Comparison of ENCODE assay signal across 25 cellular contexts in genomic region chr13:100898431-100898830, GRCh38.
"Had no signal": no experiment of that assay in that cellular context is flagged by ENCODE, and none has a peak within 500 bp of the region (broad histone marks: within the 10 kb centered on the region; RNA-seq: fewer than 3 reads in every experiment).

No MANE protein-coding gene starts in this region.

- DNase-seq: kidney; left colon; left lung; lower lobe of right lung; mesendoderm; midbrain; mucosa of descending colon; naive thymus-derived CD4-positive, alpha-beta T cell; ovary; right lobe of liver; stimulated activated CD4-positive, alpha-beta T cell treated with anti-CD3 and anti-CD28 coated beads, Interleukin-12 subunit alpha, Interleukin-12 subunit beta, amount 100 ng/mL, for 4 hours; stimulated activated CD4-positive, alpha-beta T cell treated with anti-CD3 and anti-CD28 coated beads, Interleukin-15, amount 100 ng/mL, for 24 hours; stimulated activated CD4-positive, alpha-beta T cell treated with anti-CD3 and anti-CD28 coated beads, Interleukin-2, amount 100 ng/mL, for 24 hours; stimulated activated CD4-positive, alpha-beta T cell treated with anti-CD3 and anti-CD28 coated beads, Interleukin-4, amount 100 ng/mL, for 1 hour; stimulated activated naive B cell treated with anti-CD40 and anti-IgM and Interleukin-4, amounts not matched to agents 10 μg/mL and 1 μg/mL and 100 μg/mL, for 72 hours; stimulated activated naive CD8-positive, alpha-beta T cell treated with anti-CD3 and anti-CD28 coated beads, Interleukin-15, Interleukin-2, amounts not matched to agents 100 U/mL and 50 U/mL, for 24 hours; stomach; testis; thyroid gland; transverse colon; upper lobe of left lung had no signal

- H3K4me3 ChIP-seq: hepatocyte, left lung, lower lobe of right lung, mucosa of descending colon, ovary, right atrium auricular region, right lobe of liver, skin epidermis, stomach, testis, thyroid gland, transverse colon, upper lobe of left lung, vagina had no signal
